Comparison of ENCODE assay signal across 18 cellular contexts in genomic region chr9:81531511-81531910, GRCh38.
DNase-seq lines count a peak whose midpoint lies in the region; TF ChIP-seq lines count a peak whose summit lies in the region.
"Had no signal": no experiment of that assay in that cellular context is flagged by ENCODE, and none has a peak within 500 bp of the region (broad histone marks: within the 10 kb centered on the region; RNA-seq: fewer than 3 reads in every experiment).

No MANE protein-coding gene starts in this region.

- peaks cover 1% of the 10 kb centered on the region for H3K27me3 Mint-ChIP-seq in dendritic cell treated with granulocyte-macrophage colony-stimulating factor and Interleukin-4, amounts not matched to agents 40 ng/mL and 50 ng/mL, for 4 days
- H3K27me3 Mint-ChIP-seq: CD4-positive, alpha-beta memory T cell had no signal

- no peaks in the 10 kb centered on the region for H3K36me3 ChIP-seq in OCI-LY3 (replicated peaks; ENCODE audit: low read depth, low read length)
- no peaks in the 10 kb centered on the region for H3K36me3 ChIP-seq in spleen
- H3K36me3 ChIP-seq in MG63: no peaks in the 10 kb centered on the region

- H3K9me3 Mint-ChIP-seq in dendritic cell treated with granulocyte-macrophage colony-stimulating factor and Interleukin-4, amounts not matched to agents 40 ng/mL and 50 ng/mL, for 4 days: no peaks in the 10 kb centered on the region
- H3K9me3 Mint-ChIP-seq: CD14-positive monocyte had no signal

- H3K36me3 Mint-ChIP-seq in dendritic cell treated with granulocyte-macrophage colony-stimulating factor and Interleukin-4, amounts not matched to agents 40 ng/mL and 50 ng/mL, for 4 days (ENCODE audit: low read depth): no peaks in the 10 kb centered on the region
- H3K36me3 Mint-ChIP-seq: CD14-positive monocyte; CD4-positive, alpha-beta memory T cell had no signal

- H3K9me3 ChIP-seq in OCI-LY3 (ENCODE audit: insufficient read depth, low read length): no peaks in the 10 kb centered on the region
- no peaks in the 10 kb centered on the region for H3K9me3 ChIP-seq in spleen
- H3K9me3 ChIP-seq in MG63: no peaks in the 10 kb centered on the region

- H3K4me1 ChIP-seq in OCI-LY3 (ENCODE audit: low read length): peaks cover 25% of the 10 kb centered on the region
- peaks cover 0 to 23% (median 13%) of the 10 kb centered on the region in 6 donors for H3K4me1 ChIP-seq in spleen

- H4K20me1 ChIP-seq in OCI-LY3 (ENCODE audit: insufficient read depth, low read length): no peaks in the 10 kb centered on the region

- DNase-seq in spleen: peak; percentile 72
- no peak for DNase-seq in amygdala (lab: John Stamatoyannopoulos, UW)
- DNase-seq in activated naive CD4-positive, alpha-beta T cell treated with Interleukin-2 at 50 U/mL for 16 hours: no peak
- no peak for DNase-seq in hypothalamus (lab: John Stamatoyannopoulos, UW)
- no peak for DNase-seq in MG63
- DNase-seq: ACHN; AML-193; CD4-positive, alpha-beta memory T cell; DMS153; DMS79; GDM1; GOT3; H7; IMR-90 had no signal

- TF ChIP-seq CTCF in C4-2B (conservative IDR thresholded peaks at IDR 0.05) (no peak), OCI-LY3 (IDR thresholded peaks at IDR 0.05; ENCODE audit: low read depth, low read length) (no peak), spleen (IDR thresholded peaks at IDR 0.05 in 8 of 11, conservative IDR thresholded peaks at IDR 0.05 in 3 of 11) (no peak)

- H3K27me3 ChIP-seq in OCI-LY3 (ENCODE audit: low read depth, low read length) (0 out of 2 replicates have a peak, but pooled peaks cover 3% of the 10 kb centered on the region), spleen (replicated peaks in 1 of 7) (no peaks in the 10 kb centered on the region), MG63 (no peaks in the 10 kb centered on the region)

- no peak overlapping the region for H3K4me3 ChIP-seq in OCI-LY3 (ENCODE audit: low read length)
- no peak overlapping the region for H3K4me3 ChIP-seq in spleen
- no peak overlapping the region for H3K4me3 ChIP-seq in MG63

- H3K27ac Mint-ChIP-seq in dendritic cell treated with granulocyte-macrophage colony-stimulating factor and Interleukin-4, amounts not matched to agents 40 ng/mL and 50 ng/mL, for 4 days: peak overlapping the region; percentile 63
- H3K27ac Mint-ChIP-seq: CD14-positive monocyte; CD4-positive, alpha-beta memory T cell had no signal

- no peak for TF ChIP-seq POLR2A in spleen (IDR thresholded peaks at IDR 0.05)

- H3K4me2 ChIP-seq in OCI-LY3 (ENCODE audit: low read length): peak overlapping the region; percentile 75

- intact Hi-C loops in dendritic cell treated with granulocyte-macrophage colony-stimulating factor and Interleukin-4, amounts not matched to agents 40 ng/mL and 50 ng/mL, for 4 days (cut with micrococcal nuclease): no loop called here
- intact Hi-C loops in spleen (cut with DNase I; ENCODE audit: low total_unique reads): no loop called here

- 74 to 91% (median 80%) methylated on average over 6 of the region's 6 CpGs for WGBS in spleen, 5 donors

- no peak overlapping the region for H3K9ac ChIP-seq in OCI-LY3 (ENCODE audit: low read length)

- H3K4me3 Mint-ChIP-seq in dendritic cell treated with granulocyte-macrophage colony-stimulating factor and Interleukin-4, amounts not matched to agents 40 ng/mL and 50 ng/mL, for 4 days: no peak overlapping the region
- H3K4me3 Mint-ChIP-seq: CD14-positive monocyte; CD4-positive, alpha-beta memory T cell had no signal

- H3K79me2 ChIP-seq in OCI-LY3 (ENCODE audit: low read length): no peaks in the 10 kb centered on the region

- H3K4me1 Mint-ChIP-seq in dendritic cell treated with granulocyte-macrophage colony-stimulating factor and Interleukin-4, amounts not matched to agents 40 ng/mL and 50 ng/mL, for 4 days (ENCODE audit: low read depth): peaks cover 27% of the 10 kb centered on the region
- H3K4me1 Mint-ChIP-seq: CD4-positive, alpha-beta memory T cell had no signal

- H2AFZ ChIP-seq in OCI-LY3 (ENCODE audit: low read depth, low read length): no peak overlapping the region

- H3K27ac ChIP-seq in C4-2B (peak overlapping the region; percentile 74), OCI-LY3 (ENCODE audit: low read length) (peak overlapping the region; percentile 84; the same call in 1 of the 2 replicates), spleen (no peak overlapping the region)

Comparison
In these comparisons a context has a peak if more than half of its experiments do, and no peak if none do; other contexts are left out.
1. H3K27ac ChIP-seq: peak in C4-2B (single experiment) and OCI-LY3 (single experiment); none in spleen (0 of 8).